Comparison of ENCODE assay signal across 4 cellular contexts in the genomic region with DNA sequence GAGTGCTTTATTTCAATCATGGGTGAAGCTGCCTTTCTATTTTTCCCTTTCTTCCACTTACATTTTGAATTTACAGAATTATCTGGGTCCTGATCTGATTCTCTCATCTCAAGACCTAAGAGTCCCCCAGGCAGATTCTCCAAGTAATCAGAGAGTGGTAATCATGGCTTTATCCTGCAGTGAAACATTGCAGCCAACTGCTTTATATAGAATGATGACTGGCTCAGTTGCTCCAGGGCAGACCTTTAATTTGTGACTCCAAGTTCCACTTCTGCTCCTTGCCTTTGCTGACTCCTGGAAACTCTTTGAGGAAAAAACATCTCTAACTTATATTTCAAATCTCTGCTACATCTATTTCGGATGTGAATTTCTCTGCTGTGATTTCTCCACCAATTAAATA.
"Had no signal": no experiment of that assay in that cellular context is flagged by ENCODE, and none has a peak within 500 bp of the region (broad histone marks: within the 10 kb centered on the region; RNA-seq: fewer than 3 reads in every experiment).

No MANE protein-coding gene starts in this region.

- H3K4me1 Mint-ChIP-seq: GM23338, H9 had no signal

- DNase-seq: H9, HCEC 1CT, IMR-90 had no signal

- ATAC-seq: GM23338 had no signal

- H3K4me3 ChIP-seq: GM23338 had no signal

- H3K9me3 Mint-ChIP-seq: H9 had no signal

- H3K4me2 ChIP-seq: GM23338 had no signal

- H2AFZ ChIP-seq: GM23338 had no signal

- H3K27ac Mint-ChIP-seq: GM23338, H9 had no signal

- H3K4me3 Mint-ChIP-seq: GM23338, H9 had no signal
